21 cellular contexts compared by ENCODE assay signal in the genomic region with DNA sequence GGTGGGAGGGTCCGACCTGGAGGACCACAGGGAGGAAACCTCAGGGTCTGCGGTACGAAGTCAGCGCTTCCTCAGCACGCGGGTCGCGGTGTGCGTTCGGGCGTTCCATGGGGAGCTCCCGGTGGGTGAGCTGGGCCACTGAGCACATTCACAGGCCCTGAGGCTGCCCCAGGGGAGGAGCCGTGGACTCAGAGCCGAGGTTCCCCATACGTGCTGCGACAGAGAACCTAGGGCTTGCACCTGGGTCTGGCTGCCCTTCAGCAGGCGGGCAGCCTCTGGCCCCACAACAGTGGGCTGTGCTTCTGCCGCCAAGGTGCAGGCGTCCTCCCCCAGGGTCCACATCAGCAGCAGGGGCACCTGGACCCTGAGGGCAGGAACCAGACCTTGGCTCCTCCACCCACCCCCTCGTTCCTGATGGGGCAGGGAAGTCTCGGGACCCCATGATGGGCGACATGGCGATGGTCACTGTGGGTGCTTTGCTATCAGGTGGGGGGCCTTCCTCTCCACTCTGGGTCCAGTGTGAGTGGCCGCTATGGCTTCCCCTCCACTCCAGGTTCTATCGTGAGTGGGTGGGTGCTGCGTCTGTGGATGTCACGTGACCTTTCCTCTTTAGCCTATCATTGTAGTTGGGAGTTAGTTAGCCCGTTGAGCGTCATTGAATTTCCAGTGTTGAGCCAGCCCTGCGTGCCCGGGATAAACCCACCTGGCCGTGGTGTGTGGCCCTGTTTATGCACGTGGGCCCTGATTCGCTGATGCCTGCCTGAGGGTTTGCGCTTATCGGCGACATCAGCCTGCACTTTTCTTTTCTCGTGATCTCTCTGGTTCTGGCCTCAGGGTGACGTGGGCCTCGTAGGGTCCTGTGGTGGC. TPM values are rescaled to one million over a fixed set of nuclear protein-coding genes. Genes with fewer than 3 reads are reported as not detected.
DNase-seq lines count a peak whose midpoint lies in the region; ATAC-seq, FAIRE-seq and TF ChIP-seq lines count a peak whose summit lies in the region.
"Had no signal": no experiment of that assay in that cellular context is flagged by ENCODE, and none has a peak within 500 bp of the region (broad histone marks: within the 10 kb centered on the region; RNA-seq: fewer than 3 reads in every experiment).

No MANE protein-coding gene starts in this region.

- peaks cover 0 to 18% (median 11%) of the 10 kb centered on the region in 9 donors for H3K4me1 ChIP-seq in heart right ventricle
- H3K4me1 ChIP-seq: Caco-2 had no signal

- H3K9me3 ChIP-seq in heart right ventricle, result no peaks in the 10 kb centered on the region
- H3K9me3 ChIP-seq: Caco-2 had no signal

- no peak for TF ChIP-seq CTCF in heart right ventricle (IDR thresholded peaks at IDR 0.05)
- no peak for TF ChIP-seq CTCF in mesothelial cell of epicardium (IDR thresholded peaks at IDR 0.05; ENCODE audit: unreplicated experiment)

- no peak overlapping the region for H3K4me3 ChIP-seq in heart right ventricle
- H3K4me3 ChIP-seq: GM23248, skin epidermis had no signal

- intact Hi-C loops in Right ventricle myocardium inferior (cut with DNase I), result no loop called here
- intact Hi-C loops in cardiac septum (cut with DNase I), result loop anchor here (10.0 kb wide), 1 partner anchor 133 kb away; no protein-coding TSS in a partner anchor
- intact Hi-C loops in heart right ventricle (cut with DNase I), result no loop called here

- H3K4me3 Mint-ChIP-seq in mesothelial cell of epicardium, result no peak overlapping the region
- H3K4me3 Mint-ChIP-seq: stimulated activated effector memory CD8-positive, alpha-beta T cell treated with anti-CD3 and anti-CD28 coated beads, Interleukin-12 subunit alpha, Interleukin-12 subunit beta, amount 100 ng/mL, for 72 hours had no signal

- DNase-seq in Right ventricle myocardium inferior (ENCODE audit: missing footprints) (peak; percentile 50), cardiac septum (ENCODE audit: low spot score) (no peak), heart right ventricle (peak in 1 of 2 donors; percentile 14), mesothelial cell of epicardium (ENCODE audit: low spot score in 2 of 2, unreplicated experiment in 2 of 2) (peak in 1 of 2 experiments; percentile 17), frontal cortex (ENCODE audit: low spot score in 2 of 2) (no peak)
- DNase-seq in activated naive CD4-positive, alpha-beta T cell treated with Interleukin-2 at 50 U/mL for 16 hours, result no peak
- DNase-seq: activated CD4-positive, CD25-positive, alpha-beta regulatory T cell; effector CD8-positive, alpha-beta T cell; midbrain; MV-4-11; NCI-H2171; NCI-H82; nucleus accumbens had no signal

- no peak for FAIRE-seq in frontal cortex (lab: Jason Lieb, UNC)
- FAIRE-seq: bronchial epithelial cell had no signal

- peaks cover 7% of the 10 kb centered on the region for H3K36me3 Mint-ChIP-seq in mesothelial cell of epicardium
- H3K36me3 Mint-ChIP-seq: activated naive CD4-positive, alpha-beta T cell treated with anti-CD3 and anti-CD28 coated beads, Interleukin-2, amount 50 U/mL, for 72 hours had no signal

- H3K9me3 Mint-ChIP-seq in mesothelial cell of epicardium, result no peaks in the 10 kb centered on the region
- H3K9me3 Mint-ChIP-seq: stimulated activated effector memory CD8-positive, alpha-beta T cell treated with anti-CD3 and anti-CD28 coated beads, Interleukin-12 subunit alpha, Interleukin-12 subunit beta, amount 100 ng/mL, for 72 hours had no signal

- ATAC-seq in Right ventricle myocardium inferior (no peak), heart right ventricle (no peak), HG03520 (IDR thresholded peaks at IDR 0.05; ENCODE audit: unreplicated experiment) (no peak), HG03097 (IDR thresholded peaks at IDR 0.05; ENCODE audit: low FRiP score, unreplicated experiment) (no peak)
- ATAC-seq: stimulated activated effector memory CD8-positive, alpha-beta T cell treated with anti-CD3 and anti-CD28 coated beads, Interleukin-12 subunit alpha, Interleukin-12 subunit beta, amount 100 ng/mL, for 72 hours had no signal

- H3K4me1 Mint-ChIP-seq in mesothelial cell of epicardium, result peaks cover 14% of the 10 kb centered on the region
- H3K4me1 Mint-ChIP-seq: stimulated activated effector memory CD8-positive, alpha-beta T cell treated with anti-CD3 and anti-CD28 coated beads, Interleukin-12 subunit alpha, Interleukin-12 subunit beta, amount 100 ng/mL, for 72 hours had no signal

- peak overlapping the region; percentile 88 for H3K27ac Mint-ChIP-seq in mesothelial cell of epicardium
- H3K27ac Mint-ChIP-seq: activated naive CD4-positive, alpha-beta T cell treated with anti-CD3 and anti-CD28 coated beads, Interleukin-2, amount 50 U/mL, for 72 hours; stimulated activated effector memory CD8-positive, alpha-beta T cell treated with anti-CD3 and anti-CD28 coated beads, Interleukin-12 subunit alpha, Interleukin-12 subunit beta, amount 100 ng/mL, for 72 hours had no signal

- peak overlapping the region; percentile 47 to 87 (median 77) for H3K27ac ChIP-seq in heart right ventricle
- H3K27ac ChIP-seq: GM23248, skin epidermis had no signal

- no peaks in the 10 kb centered on the region for H3K27me3 Mint-ChIP-seq in mesothelial cell of epicardium (ENCODE audit: low read depth)

- 89 to 91% methylated on average over 40 of the region's 40 CpGs for WGBS in heart right ventricle, 2 donors

- H3K27me3 ChIP-seq in heart right ventricle, result no peaks in the 10 kb centered on the region

- peaks cover 0 to 67% (median 9%) of the 10 kb centered on the region in 9 donors for H3K36me3 ChIP-seq in heart right ventricle

RNA-seq across cellular contexts. Expression of gene FTCD, which starts 27.9 kb away (rescaled TPM):
- total RNA-seq in Right ventricle myocardium inferior (1.2 TPM), cardiac septum (0.83 TPM), heart right ventricle (1 to 10 TPM in 6 of 10 donors, under 1 TPM in 4; 0.38 to 4.4 (median 1.1) TPM), mesothelial cell of epicardium (8.8 to 12.5 TPM (median 9.6 TPM) in 3 replicates), frontal cortex (0.41 TPM)
- polyA plus RNA-seq in heart right ventricle, result 1 to 10 TPM in 1 of 2 donors, under 1 TPM in 1; 0.14 to 4.0 TPM
- total RNA-seq: bronchial epithelial cell, GM23248 had no signal
- polyA plus RNA-seq: GM23248 had no signal

RNA-seq across cellular contexts. Expression of gene COL6A2, which starts 29.6 kb away (rescaled TPM):
- total RNA-seq in Right ventricle myocardium inferior (254 TPM), cardiac septum (157 TPM), heart right ventricle (100 to 1,000 TPM in 8 of 10 donors, 10 to 100 TPM in 2; 76.6 to 370 (median 119) TPM), mesothelial cell of epicardium (846 to 986 TPM (median 933 TPM) in 3 replicates), frontal cortex (15.5 TPM)
- 100 to 1,000 TPM; 301 to 363 TPM for polyA plus RNA-seq in heart right ventricle

RNA-seq across cellular contexts. Expression of gene SPATC1L, which starts 56.8 kb away (rescaled TPM):
- total RNA-seq in Right ventricle myocardium inferior (7.7 TPM), cardiac septum (7.3 TPM), heart right ventricle (1 to 10 TPM; 4.7 to 9.8 (median 8.2) TPM), mesothelial cell of epicardium (27.5 to 28.1 TPM (median 27.6 TPM) in 3 replicates), frontal cortex (4.9 TPM)
- polyA plus RNA-seq in heart right ventricle, result 10 to 100 TPM; 12.7 to 14.6 TPM
